8 cellular contexts compared by ENCODE assay signal in the genomic region with DNA sequence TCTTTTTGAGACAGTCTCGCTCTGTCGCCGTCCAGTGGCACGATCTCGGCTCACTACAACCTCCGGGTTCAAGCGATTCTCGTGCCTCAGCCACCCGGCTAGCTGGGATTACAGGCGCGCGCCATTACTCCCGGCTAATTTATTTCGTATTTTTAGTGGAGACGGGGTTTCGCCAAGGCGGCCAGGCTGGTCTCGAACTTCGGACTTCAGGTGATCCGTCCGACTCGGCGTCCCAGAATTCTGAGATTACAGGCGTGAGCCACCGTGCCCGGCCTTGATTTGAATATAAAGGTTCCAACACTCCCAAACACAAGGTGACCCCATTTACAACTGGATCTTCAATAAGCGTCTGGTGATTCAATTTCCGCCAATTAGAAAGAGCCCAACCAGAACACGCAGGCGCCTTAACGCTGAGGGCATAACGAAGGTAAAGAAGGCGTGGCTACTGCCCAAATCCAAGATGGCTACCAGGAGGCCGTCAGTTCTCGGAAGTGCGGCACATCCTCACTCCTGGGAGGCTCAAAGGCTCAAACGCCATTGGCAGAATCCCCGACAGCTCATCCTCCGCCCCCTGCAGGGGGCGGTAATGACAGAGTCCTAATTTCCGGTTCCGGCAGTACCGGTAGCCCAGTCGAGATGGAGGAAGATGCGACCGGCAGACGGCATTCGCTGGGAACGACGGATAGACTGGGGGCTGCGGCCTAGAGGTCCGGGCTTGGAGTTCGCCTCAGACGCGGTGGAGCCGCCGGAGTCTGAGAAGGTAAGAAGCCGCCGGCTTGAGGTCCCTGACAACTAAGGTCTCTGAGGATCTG. TPM values are rescaled to one million over a fixed set of nuclear protein-coding genes. Genes with fewer than 3 reads are reported as not detected.
DNase-seq lines count a peak whose midpoint lies in the region; ATAC-seq, FAIRE-seq and TF ChIP-seq lines count a peak whose summit lies in the region.

A gene with protein sequence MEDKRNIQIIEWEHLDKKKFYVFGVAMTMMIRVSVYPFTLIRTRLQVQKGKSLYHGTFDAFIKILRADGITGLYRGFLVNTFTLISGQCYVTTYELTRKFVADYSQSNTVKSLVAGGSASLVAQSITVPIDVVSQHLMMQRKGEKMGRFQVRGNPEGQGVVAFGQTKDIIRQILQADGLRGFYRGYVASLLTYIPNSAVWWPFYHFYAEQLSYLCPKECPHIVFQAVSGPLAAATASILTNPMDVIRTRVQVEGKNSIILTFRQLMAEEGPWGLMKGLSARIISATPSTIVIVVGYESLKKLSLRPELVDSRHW (plus strand): TSS at position 617 of the 812 bp plus-strand sequence. CDS start 5,744 bp downstream, outside the sequence.

- no peaks in the 10 kb centered on the region for H3K27me3 Mint-ChIP-seq in CD4-positive, alpha-beta memory T cell
- H3K27me3 Mint-ChIP-seq in activated CD4-positive, alpha-beta memory T cell treated with anti-CD3 and anti-CD28 coated beads for 36 hours: no peaks in the 10 kb centered on the region

- peak; percentile 92 for ATAC-seq in GM19438 (IDR thresholded peaks at IDR 0.05; ENCODE audit: low read depth, unreplicated experiment)
- peak; percentile 82 for ATAC-seq in HG03575 (IDR thresholded peaks at IDR 0.05; ENCODE audit: extremely low read depth, insufficient number of reproducible peaks, low FRiP score, unreplicated experiment)
- peak; percentile 97 for ATAC-seq in HepG2

- no peak within 1 kb of the TSS for H2AFZ ChIP-seq in HepG2 (ENCODE audit: low read length)

- in situ Hi-C loops in HepG2 (cut with HindIII; ENCODE audit: extremely low pct_ligation_motif_present, low pct_unique_long_range_greater_than_20kb): no loop called here

- H3K27ac Mint-ChIP-seq in CD4-positive, alpha-beta memory T cell: peak within 1 kb of the TSS; percentile 75 to 97 (median 96)
- peak within 1 kb of the TSS; percentile 81 for H3K27ac Mint-ChIP-seq in activated CD4-positive, alpha-beta memory T cell treated with anti-CD3 and anti-CD28 coated beads for 36 hours

- no peaks in the 10 kb centered on the region for H3K9me3 Mint-ChIP-seq in CD4-positive, alpha-beta memory T cell
- H3K9me3 Mint-ChIP-seq in activated CD4-positive, alpha-beta memory T cell treated with anti-CD3 and anti-CD28 coated beads for 36 hours: no peaks in the 10 kb centered on the region

- CTCF ChIA-PET in CD4-positive, alpha-beta memory T cell (lab: Charles Lee; ENCODE audit: partially characterized antibody): interaction anchor here (0.6 to 2.0 kb wide), 6 partner anchors 19 to 65 kb away, joined by 3 to 8 read pairs (median 3); a partner anchor contains a TSS
- CTCF ChIA-PET in activated CD4-positive, alpha-beta memory T cell treated with anti-CD3 and anti-CD28 coated beads for 36 hours (lab: Charles Lee): interaction anchor here (0.8 to 1.9 kb wide), 7 partner anchors 19 to 87 kb away, joined by 3 to 13 read pairs (median 3); a partner anchor contains a TSS
- CTCF ChIA-PET in HepG2 (lab: Yijun Ruan, JAX; ENCODE audit: low intra/inter-chr PET ratio, low total read pairs): interaction anchor here (0.7 kb wide), 1 partner anchor 19 kb away, joined by 3 read pairs; a partner anchor contains a TSS

- peak within 1 kb of the TSS; percentile 90 for H3K4me2 ChIP-seq in HepG2 (ENCODE audit: low read depth, low read length)

- peak; percentile 31; the same call in 1 of the 2 replicates for TF ChIP-seq RAD21 in HepG2 (CRISPR knock-in tag; IDR thresholded peaks at IDR 0.05)

- POLR2A ChIA-PET in CD4-positive, alpha-beta memory T cell (lab: Charles Lee; ENCODE audit: partially characterized antibody): interaction anchor here (1.0 to 2.5 kb wide), 10 partner anchors 18 to 548 kb away, joined by 3 to 54 read pairs (median 4); a partner anchor contains a TSS
- POLR2A ChIA-PET in activated CD4-positive, alpha-beta memory T cell treated with anti-CD3 and anti-CD28 coated beads for 36 hours (lab: Charles Lee): interaction anchor here (0.6 to 4.1 kb wide), 15 partner anchors 20 to 298 kb away, joined by 3 to 27 read pairs (median 4); a partner anchor contains a TSS
- POLR2A ChIA-PET in HepG2 (lab: Yijun Ruan, JAX): interaction anchor here (0.6 to 2.5 kb wide), 10 partner anchors 9 to 89 kb away, joined by 3 to 32 read pairs (median 4); a partner anchor contains a TSS

- peaks cover 48% of the 10 kb centered on the region for H3K4me1 ChIP-seq in CD4-positive, alpha-beta memory T cell (ENCODE audit: insufficient read depth, low read length)
- H3K4me1 ChIP-seq in HepG2 (ENCODE audit: insufficient read depth, low read length): peaks cover 83% of the 10 kb centered on the region

- BruUV-seq in HepG2 (replicated peaks; lab: Mats Ljungman, UMichigan): no TSS peak

- peak within 1 kb of the TSS; percentile 93 to 99 (median 96) for H3K4me3 Mint-ChIP-seq in CD4-positive, alpha-beta memory T cell
- peak within 1 kb of the TSS; percentile 100 for H3K4me3 Mint-ChIP-seq in activated CD4-positive, alpha-beta memory T cell treated with anti-CD3 and anti-CD28 coated beads for 36 hours

- H3K36me3 ChIP-seq in CD4-positive, alpha-beta memory T cell (ENCODE audit: insufficient read depth, low read length): peaks cover 6% of the 10 kb centered on the region
- H3K36me3 ChIP-seq in HepG2 (replicated peaks in 1 of 2; ENCODE audit: control insufficient read depth in 1 of 2, insufficient read depth in 2 of 2, low read length in 2 of 2): peaks cover 0 to 4% of the 10 kb centered on the region in 2 experiments; a peak in 2 of 5 replicates

- peaks cover 26 to 58% (median 40%) of the 10 kb centered on the region in 4 donors for H3K4me1 Mint-ChIP-seq in CD4-positive, alpha-beta memory T cell
- peaks cover 61% of the 10 kb centered on the region for H3K4me1 Mint-ChIP-seq in activated CD4-positive, alpha-beta memory T cell treated with anti-CD3 and anti-CD28 coated beads for 36 hours (ENCODE audit: low read depth)

- peak; percentile 100 for FAIRE-seq in HepG2 (lab: Jason Lieb, UNC)

- peak; percentile 98 to 99 (median 98) for DNase-seq in CD4-positive, alpha-beta memory T cell
- DNase-seq in NCI-H82 treated with DMSO at 0.1 percent for 48 hours (lab: John Stamatoyannopoulos, UW; ENCODE audit: unreplicated experiment) (peak; percentile 99), dermis microvascular lymphatic vessel endothelial cell (ENCODE audit: low read depth in 2 of 2) (peak; percentile 99), HepG2 (ENCODE audit: low spot score) (peak; percentile 96)
- peak; percentile 99 for DNase-seq in activated CD4-positive, alpha-beta memory T cell treated with anti-CD3 and anti-CD28 coated beads for 36 hours
- peak; percentile 93 for DNase-seq in stimulated activated CD4-positive, alpha-beta T cell treated with anti-CD3 and anti-CD28 coated beads, Interleukin-4, amount 100 ng/mL, for 1 hour

- peak; percentile 73 for TF ChIP-seq CTCF in HepG2 (CRISPR knock-in tag; IDR thresholded peaks at IDR 0.05)

- peaks cover 36% of the 10 kb centered on the region for H3K79me2 ChIP-seq in HepG2 (ENCODE audit: insufficient read depth, low read length)

- H3K9me3 ChIP-seq in CD4-positive, alpha-beta memory T cell (ENCODE audit: control insufficient read depth in 1 of 2, low read length in 2 of 2): no peaks in the 10 kb centered on the region
- H3K9me3 ChIP-seq in HepG2 (ENCODE audit: low read length): peaks cover 8% of the 10 kb centered on the region

- peak; percentile 64 to 68 for TF ChIP-seq POLR2A in HepG2 (IDR thresholded peaks at IDR 0.05; ENCODE audit: insufficient read depth in 1 of 2, low read depth in 2 of 2, low read length in 2 of 2)

- peak within 1 kb of the TSS; percentile 79 for H3K27ac ChIP-seq in CD4-positive, alpha-beta memory T cell (ENCODE audit: low read depth, low read length)
- peak within 1 kb of the TSS; percentile 61 for H3K27ac ChIP-seq in HepG2 (ENCODE audit: extremely low read length, insufficient read depth, low read length)

- H3K4me3 ChIP-seq in CD4-positive, alpha-beta memory T cell (ENCODE audit: low read length in 2 of 2): peak within 1 kb of the TSS; percentile 88 to 92
- peak within 1 kb of the TSS; percentile 81 to 97 (median 97) for H3K4me3 ChIP-seq in HepG2 (replicated peaks in 1 of 3; ENCODE audit: insufficient read depth in 1 of 3, low read depth in 2 of 3, low read length in 3 of 3)

- intact Hi-C loops in CD4-positive, alpha-beta memory T cell (cut with micrococcal nuclease): loop anchor here (1.0 to 5.0 kb wide), 5 partner anchors 20 to 145 kb away; a partner anchor contains a TSS
- intact Hi-C loops in activated CD4-positive, alpha-beta memory T cell treated with anti-CD3 and anti-CD28 coated beads for 36 hours (cut with micrococcal nuclease): loop anchor here (1.0 to 5.0 kb wide), 4 partner anchors 21 to 89 kb away; a partner anchor contains a TSS
- intact Hi-C loops in HepG2 (cut with micrococcal nuclease; ENCODE audit: unreplicated experiment): no loop called here

- H3K9ac ChIP-seq in HepG2 (ENCODE audit: insufficient read depth, low read depth, low read length): peak within 1 kb of the TSS; percentile 79

- WGBS in HepG2 (ENCODE audit: low lambda C conversion rate): 56% methylated on average over 42 of the region's 59 CpGs

- no peaks in the 10 kb centered on the region for H3K27me3 ChIP-seq in CD4-positive, alpha-beta memory T cell (ENCODE audit: insufficient read depth, low read length)
- no peaks in the 10 kb centered on the region; a peak in 2 of 5 replicates for H3K27me3 ChIP-seq in HepG2 (ENCODE audit: control insufficient read depth in 1 of 2, insufficient read depth in 2 of 2, low read length in 2 of 2)

- H3K36me3 Mint-ChIP-seq in CD4-positive, alpha-beta memory T cell: peaks cover 10 to 21% of the 10 kb centered on the region in 2 donors
- peaks cover 43% of the 10 kb centered on the region for H3K36me3 Mint-ChIP-seq in activated CD4-positive, alpha-beta memory T cell treated with anti-CD3 and anti-CD28 coated beads for 36 hours

- TF ChIP-seq EP300 in HepG2 (IDR thresholded peaks at IDR 0.05; ENCODE audit: low read depth in 2 of 2, low read length in 2 of 2) (0 out of 4 replicates have a peak, but pooled peaks of 1 of the 2 experiments have one; percentile 14), HepG2 (CRISPR knock-in tag; IDR thresholded peaks at IDR 0.05; ENCODE audit: borderline replicate concordance) (no peak)

- H4K20me1 ChIP-seq in HepG2 (ENCODE audit: insufficient read depth, low read length): no peaks in the 10 kb centered on the region

RNA-seq across cellular contexts. Expression of the gene that starts here (rescaled TPM):
- 10 to 100 TPM; 21.2 to 23.3 TPM for total RNA-seq in CD4-positive, alpha-beta memory T cell
- polyA plus RNA-seq in CD4-positive, alpha-beta memory T cell: 10 to 100 TPM in 1 of 2 donors, 1 to 10 TPM in 1; 9.8 to 15.3 TPM
- total RNA-seq in activated CD4-positive, alpha-beta memory T cell treated with anti-CD3 and anti-CD28 coated beads for 36 hours: 10 to 100 TPM; 61.3 to 62.2 TPM
- total RNA-seq in dermis microvascular lymphatic vessel endothelial cell (9.0 and 15.6 TPM in 2 replicates), HepG2 (2016; rRNA removed; fragmentation: Illumina TruSeq; extraction: Trizol) (10.7 and 12.4 TPM in 2 replicates)
- 2.6 and 3.8 TPM in 2 replicates for total RNA-seq in HepG2 (2016; cell fraction: cytosol; rRNA removed; fragmentation: Illumina TruSeq; extraction: Trizol; ENCODE audit: low read depth)
- 11.2 and 11.8 TPM in 2 replicates for total RNA-seq in HepG2 (2016; cell fraction: insoluble cytoplasmic fraction; rRNA removed; fragmentation: Illumina TruSeq; extraction: Trizol)
- total RNA-seq in HepG2 (2016; cell fraction: membrane; rRNA removed; fragmentation: Illumina TruSeq; extraction: Trizol): 11.4 and 14.2 TPM in 2 replicates
- total RNA-seq in HepG2 (2016; cell fraction: nucleus; rRNA removed; fragmentation: Illumina TruSeq; extraction: Trizol): 8.0 and 11.8 TPM in 2 replicates
- 13.4 and 14.3 TPM in 2 replicates for polyA plus RNA-seq in HepG2 (2011; rRNA removed)
- polyA plus RNA-seq in HepG2 (2011; cell fraction: cytosol; rRNA removed): 9.3 and 10.2 TPM in 2 replicates
- polyA plus RNA-seq in HepG2 (2011; cell fraction: nucleus; rRNA removed): 16.0 and 19.8 TPM in 2 replicates
- 13.1 and 13.9 TPM in 2 replicates for polyA plus RNA-seq in HepG2 (2012)
- 2.3 TPM in 2 replicates for polyA plus RNA-seq in HepG2 (2016; cell fraction: cytosol; fragmentation: Illumina TruSeq; extraction: Trizol; ENCODE audit: low read depth)
- 14.4 and 18.0 TPM in 2 replicates for polyA plus RNA-seq in HepG2 (2016; cell fraction: insoluble cytoplasmic fraction; fragmentation: Illumina TruSeq; extraction: Trizol; ENCODE audit: low read depth)
- 11.1 and 12.7 TPM in 2 replicates for polyA plus RNA-seq in HepG2 (2016; cell fraction: membrane; fragmentation: Illumina TruSeq; extraction: Trizol; ENCODE audit: low read depth)
- 18.3 and 20.7 TPM in 2 replicates for polyA plus RNA-seq in HepG2 (2016; cell fraction: nucleus; fragmentation: Illumina TruSeq; extraction: Trizol; ENCODE audit: insufficient read depth, low read depth)
- polyA minus RNA-seq in HepG2 (2011; rRNA and poly(A)+ RNA removed; ENCODE audit: low replicate concordance): 12.6 and 66.8 TPM in 2 replicates
- polyA minus RNA-seq in HepG2 (2011; cell fraction: cytosol; rRNA and poly(A)+ RNA removed): 4.2 and 6.0 TPM in 2 replicates
- polyA minus RNA-seq in HepG2 (2011; cell fraction: nucleus; rRNA and poly(A)+ RNA removed): 5.8 and 9.9 TPM in 2 replicates

Comparison
In these comparisons a context has a peak if more than half of its experiments do, and no peak if none do; other contexts are left out.
1. Peak in every context shown above with its lines: DNase-seq, ATAC-seq, H3K4me3 ChIP-seq and H3K27ac ChIP-seq.